1 cellular context compared by ENCODE assay signal in the genomic region with DNA sequence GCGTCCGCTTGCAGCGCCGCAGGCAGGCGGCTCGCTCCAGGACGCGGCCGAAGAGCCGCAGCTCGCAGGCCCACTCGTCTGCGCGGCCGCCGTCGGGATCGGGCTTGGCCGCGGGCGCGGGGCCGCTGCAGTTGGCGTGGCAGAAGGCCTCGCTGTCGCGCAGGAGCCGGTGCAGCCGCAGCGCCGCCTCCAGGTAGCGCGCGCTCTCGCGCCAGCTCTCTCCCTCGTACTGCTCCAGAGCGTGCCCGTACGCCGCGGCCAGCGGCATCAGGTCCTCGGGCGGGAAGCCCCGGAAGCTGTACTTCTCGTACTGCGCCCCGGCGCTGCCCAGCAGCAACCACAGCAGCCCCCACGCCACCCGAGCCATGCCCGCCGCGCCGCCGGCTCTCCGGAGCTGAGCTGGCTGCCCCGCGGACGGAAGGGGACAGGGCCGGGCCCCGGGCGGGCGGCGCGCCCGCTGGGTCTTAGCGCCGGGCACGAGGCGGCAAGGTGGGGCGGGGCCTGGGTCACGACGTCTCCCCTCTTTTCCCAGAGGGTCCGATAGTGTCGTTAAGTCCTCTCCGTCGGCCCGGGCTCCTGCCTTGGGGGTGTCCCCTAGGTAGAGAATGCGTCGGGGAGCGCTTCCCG.
A peak's percentile ranks its signal among the peaks of the same experiment; 100 is the strongest.
TF ChIP-seq lines count a peak whose summit lies in the region.

A gene with protein sequence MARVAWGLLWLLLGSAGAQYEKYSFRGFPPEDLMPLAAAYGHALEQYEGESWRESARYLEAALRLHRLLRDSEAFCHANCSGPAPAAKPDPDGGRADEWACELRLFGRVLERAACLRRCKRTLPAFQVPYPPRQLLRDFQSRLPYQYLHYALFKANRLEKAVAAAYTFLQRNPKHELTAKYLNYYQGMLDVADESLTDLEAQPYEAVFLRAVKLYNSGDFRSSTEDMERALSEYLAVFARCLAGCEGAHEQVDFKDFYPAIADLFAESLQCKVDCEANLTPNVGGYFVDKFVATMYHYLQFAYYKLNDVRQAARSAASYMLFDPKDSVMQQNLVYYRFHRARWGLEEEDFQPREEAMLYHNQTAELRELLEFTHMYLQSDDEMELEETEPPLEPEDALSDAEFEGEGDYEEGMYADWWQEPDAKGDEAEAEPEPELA (minus strand): TSS at position 401 of the 627 bp plus-strand sequence. CDS start 34 bp downstream, at position 367.

TF ChIP-seq in GM12878, 131 proteins besides CTCF, POLR2A, EP300 and RAD21 (continued from another document and continues in another):
- TF ChIP-seq, protein P1, sequence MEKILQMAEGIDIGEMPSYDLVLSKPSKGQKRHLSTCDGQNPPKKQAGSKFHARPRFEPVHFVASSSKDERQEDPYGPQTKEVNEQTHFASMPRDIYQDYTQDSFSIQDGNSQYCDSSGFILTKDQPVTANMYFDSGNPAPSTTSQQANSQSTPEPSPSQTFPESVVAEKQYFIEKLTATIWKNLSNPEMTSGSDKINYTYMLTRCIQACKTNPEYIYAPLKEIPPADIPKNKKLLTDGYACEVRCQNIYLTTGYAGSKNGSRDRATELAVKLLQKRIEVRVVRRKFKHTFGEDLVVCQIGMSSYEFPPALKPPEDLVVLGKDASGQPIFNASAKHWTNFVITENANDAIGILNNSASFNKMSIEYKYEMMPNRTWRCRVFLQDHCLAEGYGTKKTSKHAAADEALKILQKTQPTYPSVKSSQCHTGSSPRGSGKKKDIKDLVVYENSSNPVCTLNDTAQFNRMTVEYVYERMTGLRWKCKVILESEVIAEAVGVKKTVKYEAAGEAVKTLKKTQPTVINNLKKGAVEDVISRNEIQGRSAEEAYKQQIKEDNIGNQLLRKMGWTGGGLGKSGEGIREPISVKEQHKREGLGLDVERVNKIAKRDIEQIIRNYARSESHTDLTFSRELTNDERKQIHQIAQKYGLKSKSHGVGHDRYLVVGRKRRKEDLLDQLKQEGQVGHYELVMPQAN (conservative IDR thresholded peaks at IDR 0.05): peak; percentile 75
- TF ChIP-seq CHD1 (IDR thresholded peaks at IDR 0.05; ENCODE audit: low read depth, low read length) (no peak), TCF3 (IDR thresholded peaks at IDR 0.05; ENCODE audit: borderline replicate concordance, insufficient read depth, low read depth, low read length) (no peak), TAF1 (IDR thresholded peaks at IDR 0.05; ENCODE audit: borderline replicate concordance, low read depth, low read length) (no peak), BHLHE40 (IDR thresholded peaks at IDR 0.05; ENCODE audit: borderline replicate concordance in 1 of 2, low read depth in 2 of 2, low read length in 1 of 2) (peak; percentile 34 to 75; a peak in 2 of 4 replicates), GATAD2B (conservative IDR thresholded peaks at IDR 0.05; ENCODE audit: low read depth) (peak; percentile 95), ZNF217 (IDR thresholded peaks at IDR 0.05) (0 out of 2 replicates have a peak, but pooled peaks have one; percentile 18), FOXM1 (IDR thresholded peaks at IDR 0.05; ENCODE audit: low read depth, low read length) (no peak), RAD51 (IDR thresholded peaks at IDR 0.05) (no peak), HDAC6 (IDR thresholded peaks at IDR 0.05; ENCODE audit: unreplicated experiment) (peak; percentile 67), HDGF (IDR thresholded peaks at IDR 0.05) (no peak), MEF2A (IDR thresholded peaks at IDR 0.05; ENCODE audit: insufficient read depth, low read depth, low read length) (no peak), HCFC1 (IDR thresholded peaks at IDR 0.05; ENCODE audit: low read length) (no peak), ZSCAN29 (IDR thresholded peaks at IDR 0.05) (0 out of 2 replicates have a peak, but pooled peaks have one; percentile 30), SP1 (IDR thresholded peaks at IDR 0.05; ENCODE audit: low read depth, low read length) (no peak), NFXL1 (IDR thresholded peaks at IDR 0.05; ENCODE audit: borderline replicate concordance) (no peak), CEBPB (IDR thresholded peaks at IDR 0.05; ENCODE audit: borderline replicate concordance in 1 of 2, low read depth in 2 of 2, low read length in 2 of 2) (no peak), POLR2AphosphoS5 (IDR thresholded peaks at IDR 0.05; ENCODE audit: low read length) (no peak), FOXK2 (IDR thresholded peaks at IDR 0.05) (no peak), ZNF274 (IDR thresholded peaks at IDR 0.05; ENCODE audit: insufficient read depth, insufficient read length) (no peak), NR2F1 (conservative IDR thresholded peaks at IDR 0.05) (peak; percentile 59; the same call in 1 of the 2 replicates), ZBED1 (IDR thresholded peaks at IDR 0.05; ENCODE audit: borderline replicate concordance) (no peak), ESRRA (IDR thresholded peaks at IDR 0.05; ENCODE audit: low read length) (no peak), JUNB (IDR thresholded peaks at IDR 0.05) (no peak), RUNX3 (IDR thresholded peaks at IDR 0.05; ENCODE audit: low read length) (no peak; the same call in 1 of the 2 replicates), ZNF207 (IDR thresholded peaks at IDR 0.05; ENCODE audit: borderline replicate concordance) (peak; percentile 68; the same call in 1 of the 2 replicates), CHD2 (IDR thresholded peaks at IDR 0.05; ENCODE audit: borderline replicate concordance, low read depth, low read length) (no peak), TCF12 (IDR thresholded peaks at IDR 0.05; ENCODE audit: low read depth, low read length) (no peak), BMI1 (IDR thresholded peaks at IDR 0.05; ENCODE audit: borderline replicate concordance) (no peak), KDM1A (IDR thresholded peaks at IDR 0.05; ENCODE audit: borderline replicate concordance) (no peak), SRF (IDR thresholded peaks at IDR 0.05; ENCODE audit: low read depth in 2 of 2, low read length in 2 of 2) (no peak)
- TF ChIP-seq, protein P2, sequence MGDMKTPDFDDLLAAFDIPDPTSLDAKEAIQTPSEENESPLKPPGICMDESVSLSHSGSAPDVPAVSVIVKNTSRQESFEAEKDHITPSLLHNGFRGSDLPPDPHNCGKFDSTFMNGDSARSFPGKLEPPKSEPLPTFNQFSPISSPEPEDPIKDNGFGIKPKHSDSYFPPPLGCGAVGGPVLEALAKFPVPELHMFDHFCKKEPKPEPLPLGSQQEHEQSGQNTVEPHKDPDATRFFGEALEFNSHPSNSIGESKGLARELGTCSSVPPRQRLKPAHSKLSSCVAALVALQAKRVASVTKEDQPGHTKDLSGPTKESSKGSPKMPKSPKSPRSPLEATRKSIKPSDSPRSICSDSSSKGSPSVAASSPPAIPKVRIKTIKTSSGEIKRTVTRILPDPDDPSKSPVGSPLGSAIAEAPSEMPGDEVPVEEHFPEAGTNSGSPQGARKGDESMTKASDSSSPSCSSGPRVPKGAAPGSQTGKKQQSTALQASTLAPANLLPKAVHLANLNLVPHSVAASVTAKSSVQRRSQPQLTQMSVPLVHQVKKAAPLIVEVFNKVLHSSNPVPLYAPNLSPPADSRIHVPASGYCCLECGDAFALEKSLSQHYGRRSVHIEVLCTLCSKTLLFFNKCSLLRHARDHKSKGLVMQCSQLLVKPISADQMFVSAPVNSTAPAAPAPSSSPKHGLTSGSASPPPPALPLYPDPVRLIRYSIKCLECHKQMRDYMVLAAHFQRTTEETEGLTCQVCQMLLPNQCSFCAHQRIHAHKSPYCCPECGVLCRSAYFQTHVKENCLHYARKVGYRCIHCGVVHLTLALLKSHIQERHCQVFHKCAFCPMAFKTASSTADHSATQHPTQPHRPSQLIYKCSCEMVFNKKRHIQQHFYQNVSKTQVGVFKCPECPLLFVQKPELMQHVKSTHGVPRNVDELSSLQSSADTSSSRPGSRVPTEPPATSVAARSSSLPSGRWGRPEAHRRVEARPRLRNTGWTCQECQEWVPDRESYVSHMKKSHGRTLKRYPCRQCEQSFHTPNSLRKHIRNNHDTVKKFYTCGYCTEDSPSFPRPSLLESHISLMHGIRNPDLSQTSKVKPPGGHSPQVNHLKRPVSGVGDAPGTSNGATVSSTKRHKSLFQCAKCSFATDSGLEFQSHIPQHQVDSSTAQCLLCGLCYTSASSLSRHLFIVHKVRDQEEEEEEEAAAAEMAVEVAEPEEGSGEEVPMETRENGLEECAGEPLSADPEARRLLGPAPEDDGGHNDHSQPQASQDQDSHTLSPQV (IDR thresholded peaks at IDR 0.05): no peak
- TF ChIP-seq, protein P3, sequence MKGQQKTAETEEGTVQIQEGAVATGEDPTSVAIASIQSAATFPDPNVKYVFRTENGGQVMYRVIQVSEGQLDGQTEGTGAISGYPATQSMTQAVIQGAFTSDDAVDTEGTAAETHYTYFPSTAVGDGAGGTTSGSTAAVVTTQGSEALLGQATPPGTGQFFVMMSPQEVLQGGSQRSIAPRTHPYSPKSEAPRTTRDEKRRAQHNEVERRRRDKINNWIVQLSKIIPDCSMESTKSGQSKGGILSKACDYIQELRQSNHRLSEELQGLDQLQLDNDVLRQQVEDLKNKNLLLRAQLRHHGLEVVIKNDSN (IDR thresholded peaks at IDR 0.05; ENCODE audit: borderline replicate concordance, extremely low read length, insufficient read depth, low read depth, low read length): no peak
- TF ChIP-seq, protein P4, sequence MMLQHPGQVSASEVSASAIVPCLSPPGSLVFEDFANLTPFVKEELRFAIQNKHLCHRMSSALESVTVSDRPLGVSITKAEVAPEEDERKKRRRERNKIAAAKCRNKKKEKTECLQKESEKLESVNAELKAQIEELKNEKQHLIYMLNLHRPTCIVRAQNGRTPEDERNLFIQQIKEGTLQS (IDR thresholded peaks at IDR 0.05; ENCODE audit: borderline replicate concordance, extremely low read depth, low read depth, low read length): no peak
- TF ChIP-seq, protein P5, sequence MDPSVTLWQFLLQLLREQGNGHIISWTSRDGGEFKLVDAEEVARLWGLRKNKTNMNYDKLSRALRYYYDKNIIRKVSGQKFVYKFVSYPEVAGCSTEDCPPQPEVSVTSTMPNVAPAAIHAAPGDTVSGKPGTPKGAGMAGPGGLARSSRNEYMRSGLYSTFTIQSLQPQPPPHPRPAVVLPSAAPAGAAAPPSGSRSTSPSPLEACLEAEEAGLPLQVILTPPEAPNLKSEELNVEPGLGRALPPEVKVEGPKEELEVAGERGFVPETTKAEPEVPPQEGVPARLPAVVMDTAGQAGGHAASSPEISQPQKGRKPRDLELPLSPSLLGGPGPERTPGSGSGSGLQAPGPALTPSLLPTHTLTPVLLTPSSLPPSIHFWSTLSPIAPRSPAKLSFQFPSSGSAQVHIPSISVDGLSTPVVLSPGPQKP (IDR thresholded peaks at IDR 0.05; ENCODE audit: low read depth, low read length): no peak
- TF ChIP-seq, protein P6, sequence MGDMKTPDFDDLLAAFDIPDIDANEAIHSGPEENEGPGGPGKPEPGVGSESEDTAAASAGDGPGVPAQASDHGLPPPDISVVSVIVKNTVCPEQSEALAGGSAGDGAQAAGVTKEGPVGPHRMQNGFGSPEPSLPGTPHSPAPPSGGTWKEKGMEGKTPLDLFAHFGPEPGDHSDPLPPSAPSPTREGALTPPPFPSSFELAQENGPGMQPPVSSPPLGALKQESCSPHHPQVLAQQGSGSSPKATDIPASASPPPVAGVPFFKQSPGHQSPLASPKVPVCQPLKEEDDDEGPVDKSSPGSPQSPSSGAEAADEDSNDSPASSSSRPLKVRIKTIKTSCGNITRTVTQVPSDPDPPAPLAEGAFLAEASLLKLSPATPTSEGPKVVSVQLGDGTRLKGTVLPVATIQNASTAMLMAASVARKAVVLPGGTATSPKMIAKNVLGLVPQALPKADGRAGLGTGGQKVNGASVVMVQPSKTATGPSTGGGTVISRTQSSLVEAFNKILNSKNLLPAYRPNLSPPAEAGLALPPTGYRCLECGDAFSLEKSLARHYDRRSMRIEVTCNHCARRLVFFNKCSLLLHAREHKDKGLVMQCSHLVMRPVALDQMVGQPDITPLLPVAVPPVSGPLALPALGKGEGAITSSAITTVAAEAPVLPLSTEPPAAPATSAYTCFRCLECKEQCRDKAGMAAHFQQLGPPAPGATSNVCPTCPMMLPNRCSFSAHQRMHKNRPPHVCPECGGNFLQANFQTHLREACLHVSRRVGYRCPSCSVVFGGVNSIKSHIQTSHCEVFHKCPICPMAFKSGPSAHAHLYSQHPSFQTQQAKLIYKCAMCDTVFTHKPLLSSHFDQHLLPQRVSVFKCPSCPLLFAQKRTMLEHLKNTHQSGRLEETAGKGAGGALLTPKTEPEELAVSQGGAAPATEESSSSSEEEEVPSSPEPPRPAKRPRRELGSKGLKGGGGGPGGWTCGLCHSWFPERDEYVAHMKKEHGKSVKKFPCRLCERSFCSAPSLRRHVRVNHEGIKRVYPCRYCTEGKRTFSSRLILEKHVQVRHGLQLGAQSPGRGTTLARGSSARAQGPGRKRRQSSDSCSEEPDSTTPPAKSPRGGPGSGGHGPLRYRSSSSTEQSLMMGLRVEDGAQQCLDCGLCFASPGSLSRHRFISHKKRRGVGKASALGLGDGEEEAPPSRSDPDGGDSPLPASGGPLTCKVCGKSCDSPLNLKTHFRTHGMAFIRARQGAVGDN (IDR thresholded peaks at IDR 0.05): peak; percentile 80; the same call in 1 of the 2 replicates
- TF ChIP-seq, protein P7, sequence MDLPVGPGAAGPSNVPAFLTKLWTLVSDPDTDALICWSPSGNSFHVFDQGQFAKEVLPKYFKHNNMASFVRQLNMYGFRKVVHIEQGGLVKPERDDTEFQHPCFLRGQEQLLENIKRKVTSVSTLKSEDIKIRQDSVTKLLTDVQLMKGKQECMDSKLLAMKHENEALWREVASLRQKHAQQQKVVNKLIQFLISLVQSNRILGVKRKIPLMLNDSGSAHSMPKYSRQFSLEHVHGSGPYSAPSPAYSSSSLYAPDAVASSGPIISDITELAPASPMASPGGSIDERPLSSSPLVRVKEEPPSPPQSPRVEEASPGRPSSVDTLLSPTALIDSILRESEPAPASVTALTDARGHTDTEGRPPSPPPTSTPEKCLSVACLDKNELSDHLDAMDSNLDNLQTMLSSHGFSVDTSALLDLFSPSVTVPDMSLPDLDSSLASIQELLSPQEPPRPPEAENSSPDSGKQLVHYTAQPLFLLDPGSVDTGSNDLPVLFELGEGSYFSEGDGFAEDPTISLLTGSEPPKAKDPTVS (IDR thresholded peaks at IDR 0.05; ENCODE audit: low read depth, low read length): no peak
- TF ChIP-seq, protein P8, sequence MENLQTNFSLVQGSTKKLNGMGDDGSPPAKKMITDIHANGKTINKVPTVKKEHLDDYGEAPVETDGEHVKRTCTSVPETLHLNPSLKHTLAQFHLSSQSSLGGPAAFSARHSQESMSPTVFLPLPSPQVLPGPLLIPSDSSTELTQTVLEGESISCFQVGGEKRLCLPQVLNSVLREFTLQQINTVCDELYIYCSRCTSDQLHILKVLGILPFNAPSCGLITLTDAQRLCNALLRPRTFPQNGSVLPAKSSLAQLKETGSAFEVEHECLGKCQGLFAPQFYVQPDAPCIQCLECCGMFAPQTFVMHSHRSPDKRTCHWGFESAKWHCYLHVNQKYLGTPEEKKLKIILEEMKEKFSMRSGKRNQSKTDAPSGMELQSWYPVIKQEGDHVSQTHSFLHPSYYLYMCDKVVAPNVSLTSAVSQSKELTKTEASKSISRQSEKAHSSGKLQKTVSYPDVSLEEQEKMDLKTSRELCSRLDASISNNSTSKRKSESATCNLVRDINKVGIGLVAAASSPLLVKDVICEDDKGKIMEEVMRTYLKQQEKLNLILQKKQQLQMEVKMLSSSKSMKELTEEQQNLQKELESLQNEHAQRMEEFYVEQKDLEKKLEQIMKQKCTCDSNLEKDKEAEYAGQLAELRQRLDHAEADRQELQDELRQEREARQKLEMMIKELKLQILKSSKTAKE (IDR thresholded peaks at IDR 0.05; ENCODE audit: low read depth, poor library complexity, severe bottlenecking): no peak
- TF ChIP-seq, protein P9, sequence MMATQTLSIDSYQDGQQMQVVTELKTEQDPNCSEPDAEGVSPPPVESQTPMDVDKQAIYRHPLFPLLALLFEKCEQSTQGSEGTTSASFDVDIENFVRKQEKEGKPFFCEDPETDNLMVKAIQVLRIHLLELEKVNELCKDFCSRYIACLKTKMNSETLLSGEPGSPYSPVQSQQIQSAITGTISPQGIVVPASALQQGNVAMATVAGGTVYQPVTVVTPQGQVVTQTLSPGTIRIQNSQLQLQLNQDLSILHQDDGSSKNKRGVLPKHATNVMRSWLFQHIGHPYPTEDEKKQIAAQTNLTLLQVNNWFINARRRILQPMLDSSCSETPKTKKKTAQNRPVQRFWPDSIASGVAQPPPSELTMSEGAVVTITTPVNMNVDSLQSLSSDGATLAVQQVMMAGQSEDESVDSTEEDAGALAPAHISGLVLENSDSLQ (IDR thresholded peaks at IDR 0.05): no peak
